ENCODE assay signal across 29 cellular contexts in genomic region chr4:52637116-52637515, GRCh38.
"Had no signal": no experiment of that assay in that cellular context is flagged by ENCODE, and none has a peak within 500 bp of the region (broad histone marks: within the 10 kb centered on the region; RNA-seq: fewer than 3 reads in every experiment).

No MANE protein-coding gene starts in this region.

- H3K27ac ChIP-seq: ascending aorta, body of pancreas, SJCRH30, WERI-Rb-1 had no signal

- H3K4me3 ChIP-seq: ascending aorta, body of pancreas, SJCRH30 had no signal

- H3K4me3 Mint-ChIP-seq: activated CD8-positive, alpha-beta T cell treated with anti-CD3 and anti-CD28 coated beads, Interleukin-2, amount 10 ng/mL, durations not matched to agents 7 days and 5 days; activated naive CD8-positive, alpha-beta T cell treated with anti-CD3 and anti-CD28 coated beads, Interleukin-2, amount 50 U/mL, for 24 hours; activated T-cell treated with anti-CD3 and anti-CD28 coated beads, Interleukin-2, amount 50 U/mL, for 24 hours; activated T-helper 1 cell treated with anti-CD3 and anti-CD28 coated beads, Interleukin-12 subunit alpha, Interleukin-12 subunit beta, Interleukin-2, Interleukin-4 antibody, amounts not matched to agents 30 ng/mL and 10 ng/mL and 1 ng/mL, durations not matched to agents 14 hours and 24 hours and 36 hours had no signal

- H3K4me2 ChIP-seq: SK-N-SH had no signal

- ATAC-seq: activated CD4-positive, CD25-positive, alpha-beta regulatory T cell treated with anti-CD3 and anti-CD28 coated beads, Interleukin-2, amount 50 U/mL, for 24 hours; activated CD8-positive, alpha-beta T cell treated with anti-CD3 and anti-CD28 coated beads, Interleukin-2, amount 10 ng/mL, durations not matched to agents 7 days and 5 days; activated naive CD4-positive, alpha-beta T cell treated with anti-CD3 and anti-CD28 coated beads, Interleukin-2, amount 50 U/mL, for 72 hours; activated naive CD8-positive, alpha-beta T cell treated with anti-CD3 and anti-CD28 coated beads, Interleukin-2, amount 50 U/mL, for 24 hours; body of pancreas; Panc1; Right ventricle myocardium inferior had no signal

- H3K4me1 ChIP-seq: SJCRH30 had no signal

- H3K27me3 ChIP-seq: ascending aorta, body of pancreas, SJCRH30 had no signal

- H3K9me3 ChIP-seq: ascending aorta, body of pancreas, SK-N-SH had no signal

- H3K36me3 Mint-ChIP-seq: activated naive CD4-positive, alpha-beta T cell treated with anti-CD3 and anti-CD28 coated beads, Interleukin-2, amount 50 U/mL, for 72 hours had no signal

- H3K27me3 Mint-ChIP-seq: activated naive CD8-positive, alpha-beta T cell treated with anti-CD3 and anti-CD28 coated beads, Interleukin-2, amount 50 U/mL, for 24 hours; activated T-cell treated with anti-CD3 and anti-CD28 coated beads, Interleukin-2, amount 50 U/mL, for 24 hours had no signal

- H3K9me3 Mint-ChIP-seq: activated naive CD8-positive, alpha-beta T cell treated with anti-CD3 and anti-CD28 coated beads, Interleukin-2, amount 50 U/mL, for 24 hours; activated T-cell treated with anti-CD3 and anti-CD28 coated beads, Interleukin-2, amount 50 U/mL, for 24 hours; activated T-helper 1 cell treated with anti-CD3 and anti-CD28 coated beads, Interleukin-12 subunit alpha, Interleukin-12 subunit beta, Interleukin-2, Interleukin-4 antibody, amounts not matched to agents 30 ng/mL and 10 ng/mL and 1 ng/mL, durations not matched to agents 14 hours and 24 hours and 36 hours had no signal

- DNase-seq: activated CD4-positive, alpha-beta T cell treated with anti-CD3 and anti-CD28 coated beads for 4 hours; activated CD4-positive, alpha-beta T cell treated with anti-CD3 and anti-CD28 coated beads, Interleukin-2, amount 50 U/mL, for 4 hours; activated CD8-positive, alpha-beta T cell treated with anti-CD3 and anti-CD28 coated beads, Interleukin-2, amount 10 ng/mL, durations not matched to agents 7 days and 5 days; activated effector memory CD4-positive, alpha-beta T cell treated with anti-CD3 and anti-CD28 coated beads, Interleukin-2, amount 50 U/mL, for 16 hours; activated naive CD4-positive, alpha-beta T cell treated with Interleukin-2 at 50 U/mL for 16 hours; activated naive CD8-positive, alpha-beta T cell treated with anti-CD3 and anti-CD28 coated beads, Interleukin-2, amount 50 U/mL, for 24 hours; activated T-cell treated with anti-CD3 and anti-CD28 coated beads, Interleukin-2, amount 50 U/mL, for 24 hours; amniotic stem cell; body of pancreas; MM.1S; NCI-H1105; NCI-H1436; NCI-H1694 treated with DMSO at 0.1 percent for 48 hours; NCI-H2081; NCI-H510A treated with DMSO at 0.1 percent for 48 hours; NCI-H69; NK-92 treated with Interleukin-12 subunit alpha and Interleukin-12 subunit beta, amount 100 ng/mL, for 24 hours; OCI-M1; RPMI8226; SJCRH30; SK-N-SH; T-helper 1 cell; WERI-Rb-1 had no signal

- H3K27ac Mint-ChIP-seq: activated CD8-positive, alpha-beta T cell treated with anti-CD3 and anti-CD28 coated beads, Interleukin-2, amount 10 ng/mL, durations not matched to agents 7 days and 5 days; activated naive CD4-positive, alpha-beta T cell treated with anti-CD3 and anti-CD28 coated beads, Interleukin-2, amount 50 U/mL, for 72 hours; activated naive CD8-positive, alpha-beta T cell treated with anti-CD3 and anti-CD28 coated beads, Interleukin-2, amount 50 U/mL, for 24 hours; activated T-cell treated with anti-CD3 and anti-CD28 coated beads, Interleukin-2, amount 50 U/mL, for 24 hours; activated T-helper 1 cell treated with anti-CD3 and anti-CD28 coated beads, Interleukin-12 subunit alpha, Interleukin-12 subunit beta, Interleukin-2, Interleukin-4 antibody, amounts not matched to agents 30 ng/mL and 10 ng/mL and 1 ng/mL, durations not matched to agents 14 hours and 24 hours and 36 hours had no signal

- H3K9ac ChIP-seq: SK-N-SH had no signal

- H3K36me3 ChIP-seq: ascending aorta, WERI-Rb-1 had no signal
